Comparison of ENCODE assay signal across 18 cellular contexts in genomic region chr11:43381802-43382201, GRCh38. TPM values are rescaled to one million over a fixed set of nuclear protein-coding genes. Genes with fewer than 3 reads are reported as not detected.
A peak's percentile ranks its signal among the peaks of the same experiment; 100 is the strongest.
DNase-seq lines count a peak whose midpoint lies in the region; ATAC-seq and TF ChIP-seq lines count a peak whose summit lies in the region.
"Had no signal": no experiment of that assay in that cellular context is flagged by ENCODE, and none has a peak within 500 bp of the region (broad histone marks: within the 10 kb centered on the region; RNA-seq: fewer than 3 reads in every experiment).

No MANE protein-coding gene starts in this region.

- no peak overlapping the region for H3K4me3 ChIP-seq in HCT116 (replicated peaks in 1 of 2; ENCODE audit: low read depth in 1 of 2, low read length in 2 of 2)

- H3K27me3 Mint-ChIP-seq in activated T-helper 17 cell treated with anti-CD3 and anti-CD28 coated beads, Interleukin-2, amount 50 U/mL, for 72 hours = no peaks in the 10 kb centered on the region

- H4K20me1 ChIP-seq in HCT116 (ENCODE audit: insufficient read depth) = no peaks in the 10 kb centered on the region

- H3K36me3 Mint-ChIP-seq in activated T-helper 17 cell treated with anti-CD3 and anti-CD28 coated beads, Interleukin-2, amount 50 U/mL, for 72 hours (ENCODE audit: low read depth) = peaks cover 58% of the 10 kb centered on the region

- H3K27ac Mint-ChIP-seq in activated T-helper 17 cell treated with anti-CD3 and anti-CD28 coated beads, Interleukin-2, amount 50 U/mL, for 72 hours = peak overlapping the region; percentile 6

- POLR2A ChIA-PET in HCT116 (lab: Charles Lee) = no interaction called here

- no peak for TF ChIP-seq RAD21 in HCT116 (IDR thresholded peaks at IDR 0.05; ENCODE audit: low read depth)

- peaks cover 2 to 9% of the 10 kb centered on the region in 2 experiments; a peak in 2 of 4 replicates for H3K36me3 ChIP-seq in HCT116 (ENCODE audit: control insufficient read depth in 1 of 2, insufficient read depth in 2 of 2, low read length in 2 of 2)

- BruUV-seq in HCT116 (replicated peaks; lab: Mats Ljungman, UMichigan) = TSS peak; percentile 23

- peaks cover 14% of the 10 kb centered on the region for H3K79me2 ChIP-seq in HCT116 (ENCODE audit: insufficient read depth, low read length)

- H3K9me3 Mint-ChIP-seq in activated T-helper 17 cell treated with anti-CD3 and anti-CD28 coated beads, Interleukin-2, amount 50 U/mL, for 72 hours = no peaks in the 10 kb centered on the region
- H3K9me3 Mint-ChIP-seq: CD14-positive monocyte had no signal

- no peaks in the 10 kb centered on the region for H3K27me3 ChIP-seq in HCT116 (ENCODE audit: insufficient read depth, low read length)

- DNase-seq in ELF-1 (ENCODE audit: low read depth, low spot score) (peak; percentile 21), HCT116 (ENCODE audit: low read depth, low spot score) (no peak), iPS-NIHi11 (ENCODE audit: low spot score) (peak; percentile 13), DMS153 (lab: John Stamatoyannopoulos, UW) (no peak), superior temporal gyrus (ENCODE audit: extremely low spot score) (no peak), NCI-H128 (lab: John Stamatoyannopoulos, UW; ENCODE audit: unreplicated experiment) (no peak)
- DNase-seq: ACHN; AML-193; Caco-2; DMS53; MV-4-11; NCI-H1417 treated with DMSO at 0.1 percent for 48 hours; NCI-H1930; NCI-H69; NK-92 treated with Interleukin-12 subunit alpha and Interleukin-12 subunit beta, amount 100 ng/mL, for 24 hours; RPMI8226 had no signal

- ATAC-seq in HCT116 = no peak
- ATAC-seq in activated T-helper 17 cell treated with anti-CD3 and anti-CD28 coated beads, Interleukin-2, amount 50 U/mL, for 72 hours (replicated peaks) = no peak

- H3K4me2 ChIP-seq in HCT116 (ENCODE audit: low read length) = no peak overlapping the region

- no peak for TF ChIP-seq POLR2A in HCT116 (IDR thresholded peaks at IDR 0.05; ENCODE audit: borderline replicate concordance, extremely low read depth, insufficient read depth, insufficient read length)

- CTCF ChIA-PET in HCT116 (lab: Charles Lee) = no interaction called here

- H3K9me3 ChIP-seq in HCT116 (ENCODE audit: control insufficient read depth in 1 of 2, insufficient read depth in 1 of 2, low read depth in 1 of 2, low read length in 2 of 2) = no peaks in the 10 kb centered on the region
- H3K9me3 ChIP-seq: Caco-2 had no signal

- no peak overlapping the region for H3K9ac ChIP-seq in HCT116 (ENCODE audit: low read length)

- H2AFZ ChIP-seq in HCT116 (ENCODE audit: low read depth, low read length, poor library complexity, severe bottlenecking) = no peak overlapping the region

- H3K4me1 ChIP-seq in HCT116 (ENCODE audit: control insufficient read depth in 1 of 2, insufficient read depth in 2 of 2, low read length in 2 of 2) = no peaks in the 10 kb centered on the region
- H3K4me1 ChIP-seq: Caco-2 had no signal

- no peak overlapping the region for H3K27ac ChIP-seq in HCT116 (ENCODE audit: low read depth, low read length)

- H3K4me3 Mint-ChIP-seq in activated T-helper 17 cell treated with anti-CD3 and anti-CD28 coated beads, Interleukin-2, amount 50 U/mL, for 72 hours = no peak overlapping the region
- H3K4me3 Mint-ChIP-seq: CD14-positive monocyte had no signal

- RAD21 ChIA-PET in HCT116 (lab: Charles Lee; ENCODE audit: low non-redundant PET in 1 of 2, low total read pairs in 2 of 2, uncharacterized antibody in 2 of 2, unreplicated experiment in 2 of 2) = no interaction called here

- intact Hi-C loops in HCT116 (cut with micrococcal nuclease) = no loop called here

- no peaks in the 10 kb centered on the region for H3K9me2 ChIP-seq in HCT116 (ENCODE audit: insufficient read depth)

- TF ChIP-seq CTCF in HCT116 (IDR thresholded peaks at IDR 0.05 in 2 of 3, conservative IDR thresholded peaks at IDR 0.05 in 1 of 3; ENCODE audit: borderline replicate concordance in 1 of 3, insufficient read depth in 1 of 3, low read depth in 2 of 3, low read length in 2 of 3) = no peak

- H3K4me1 Mint-ChIP-seq in activated T-helper 17 cell treated with anti-CD3 and anti-CD28 coated beads, Interleukin-2, amount 50 U/mL, for 72 hours = no peaks in the 10 kb centered on the region
- H3K4me1 Mint-ChIP-seq: CD14-positive monocyte had no signal

TF ChIP-seq in HCT116, 20 proteins besides CTCF, POLR2A, EP300 and RAD21:
- TF ChIP-seq MAX (IDR thresholded peaks at IDR 0.05) (no peak), JUND (IDR thresholded peaks at IDR 0.05) (no peak), ZFX (IDR thresholded peaks at IDR 0.05) (no peak), SP1 (IDR thresholded peaks at IDR 0.05; ENCODE audit: low read depth) (no peak), CEBPB (IDR thresholded peaks at IDR 0.05; ENCODE audit: low read depth) (no peak), FOSL1 (IDR thresholded peaks at IDR 0.05; ENCODE audit: low read depth) (no peak), SRF (IDR thresholded peaks at IDR 0.05; ENCODE audit: low read depth) (no peak), ZBTB33 (IDR thresholded peaks at IDR 0.05; ENCODE audit: extremely low read depth, insufficient replicate concordance, low read length) (no peak), SIN3A (IDR thresholded peaks at IDR 0.05; ENCODE audit: low read depth) (no peak), ZNF274 (IDR thresholded peaks at IDR 0.05; ENCODE audit: low read depth, low read length) (no peak), EGR1 (IDR thresholded peaks at IDR 0.05; ENCODE audit: low read depth) (no peak), ELF1 (IDR thresholded peaks at IDR 0.05; ENCODE audit: borderline replicate concordance, low read depth) (no peak), TCF7L2 (IDR thresholded peaks at IDR 0.05; ENCODE audit: borderline replicate concordance, extremely low read depth, insufficient read depth, insufficient read length) (no peak)
- TF ChIP-seq, protein P1, sequence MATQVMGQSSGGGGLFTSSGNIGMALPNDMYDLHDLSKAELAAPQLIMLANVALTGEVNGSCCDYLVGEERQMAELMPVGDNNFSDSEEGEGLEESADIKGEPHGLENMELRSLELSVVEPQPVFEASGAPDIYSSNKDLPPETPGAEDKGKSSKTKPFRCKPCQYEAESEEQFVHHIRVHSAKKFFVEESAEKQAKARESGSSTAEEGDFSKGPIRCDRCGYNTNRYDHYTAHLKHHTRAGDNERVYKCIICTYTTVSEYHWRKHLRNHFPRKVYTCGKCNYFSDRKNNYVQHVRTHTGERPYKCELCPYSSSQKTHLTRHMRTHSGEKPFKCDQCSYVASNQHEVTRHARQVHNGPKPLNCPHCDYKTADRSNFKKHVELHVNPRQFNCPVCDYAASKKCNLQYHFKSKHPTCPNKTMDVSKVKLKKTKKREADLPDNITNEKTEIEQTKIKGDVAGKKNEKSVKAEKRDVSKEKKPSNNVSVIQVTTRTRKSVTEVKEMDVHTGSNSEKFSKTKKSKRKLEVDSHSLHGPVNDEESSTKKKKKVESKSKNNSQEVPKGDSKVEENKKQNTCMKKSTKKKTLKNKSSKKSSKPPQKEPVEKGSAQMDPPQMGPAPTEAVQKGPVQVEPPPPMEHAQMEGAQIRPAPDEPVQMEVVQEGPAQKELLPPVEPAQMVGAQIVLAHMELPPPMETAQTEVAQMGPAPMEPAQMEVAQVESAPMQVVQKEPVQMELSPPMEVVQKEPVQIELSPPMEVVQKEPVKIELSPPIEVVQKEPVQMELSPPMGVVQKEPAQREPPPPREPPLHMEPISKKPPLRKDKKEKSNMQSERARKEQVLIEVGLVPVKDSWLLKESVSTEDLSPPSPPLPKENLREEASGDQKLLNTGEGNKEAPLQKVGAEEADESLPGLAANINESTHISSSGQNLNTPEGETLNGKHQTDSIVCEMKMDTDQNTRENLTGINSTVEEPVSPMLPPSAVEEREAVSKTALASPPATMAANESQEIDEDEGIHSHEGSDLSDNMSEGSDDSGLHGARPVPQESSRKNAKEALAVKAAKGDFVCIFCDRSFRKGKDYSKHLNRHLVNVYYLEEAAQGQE (IDR thresholded peaks at IDR 0.05; ENCODE audit: low read depth) = no peak
- TF ChIP-seq, protein P2, sequence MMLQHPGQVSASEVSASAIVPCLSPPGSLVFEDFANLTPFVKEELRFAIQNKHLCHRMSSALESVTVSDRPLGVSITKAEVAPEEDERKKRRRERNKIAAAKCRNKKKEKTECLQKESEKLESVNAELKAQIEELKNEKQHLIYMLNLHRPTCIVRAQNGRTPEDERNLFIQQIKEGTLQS (IDR thresholded peaks at IDR 0.05) = no peak

RNA-seq across cellular contexts. Expression of gene TTC17, which starts 23.1 kb away (rescaled TPM):
- 51.6 TPM for total RNA-seq in HCT116 (2021; ENCODE audit: unreplicated experiment)
- 44.6 and 52.7 TPM in 2 replicates for polyA plus RNA-seq in HCT116 (2012)
- 10 to 100 TPM; 58.3 to 77.4 TPM for total RNA-seq in activated T-helper 17 cell treated with anti-CD3 and anti-CD28 coated beads, Interleukin-2, amount 50 U/mL, for 72 hours

Comparison
In these comparisons a context has a peak if more than half of its experiments do, and no peak if none do; other contexts are left out.
1. DNase-seq: peak in ELF-1 (single experiment) and iPS-NIHi11 (single experiment); none in HCT116 (single experiment), DMS153 (single experiment), superior temporal gyrus (single experiment) and NCI-H128 (single experiment).